Comparison of ENCODE assay signal across 8 cellular contexts in genomic region chr6:41462980-41463930, GRCh38.
A peak's percentile ranks its signal among the peaks of the same experiment; 100 is the strongest.
DNase-seq lines count a peak whose midpoint lies in the region; ATAC-seq and TF ChIP-seq lines count a peak whose summit lies in the region.

No MANE protein-coding gene starts in this region.

- CTCF ChIA-PET in OCI-LY7 (lab: Charles Lee; ENCODE audit: unreplicated experiment) = interaction anchor here (1.4 kb wide), 1 partner anchor 11 kb away, joined by 3 read pairs; no protein-coding TSS in a partner anchor

- no peaks in the 10 kb centered on the region for H4K20me1 ChIP-seq in OCI-LY7 (ENCODE audit: insufficient read depth, low read length)

- intact Hi-C loops in OCI-LY7 (cut with micrococcal nuclease; ENCODE audit: unreplicated experiment) = loop anchor here (1.0 to 5.0 kb wide), 2 partner anchors 129 to 219 kb away; no protein-coding TSS in a partner anchor

- BruUV-seq in OCI-LY7 (replicated peaks; lab: Mats Ljungman, UMichigan) = no TSS peak

- H3K79me2 ChIP-seq in OCI-LY7 (ENCODE audit: insufficient read depth, low read depth, low read length) = no peaks in the 10 kb centered on the region

- no peak overlapping the region for H3K4me3 ChIP-seq in OCI-LY7 (ENCODE audit: low read depth, low read length, poor library complexity, severe bottlenecking)

- H3K9me3 ChIP-seq in OCI-LY7 (ENCODE audit: low read length) = no peaks in the 10 kb centered on the region

- no peaks in the 10 kb centered on the region for H3K36me3 ChIP-seq in OCI-LY7 (ENCODE audit: insufficient read depth, low read length)

- no peak overlapping the region for H3K27ac ChIP-seq in OCI-LY7 (ENCODE audit: low read depth, low read length, poor library complexity, severe bottlenecking)

- no peak for DNase-seq in AG09319 (ENCODE audit: extremely low read depth, low read depth)
- DNase-seq in OCI-LY7 (ENCODE audit: low spot score) = peak; percentile 42
- DNase-seq in epidermal melanocyte (ENCODE audit: insufficient read length, low spot score) = peak; percentile 53
- peak; percentile 58 for DNase-seq in myocyte (ENCODE audit: low read depth)

- peak; percentile 65 for TF ChIP-seq CTCF in AG09319 (IDR thresholded peaks at IDR 0.05; ENCODE audit: low read depth, low read length)
- TF ChIP-seq CTCF in OCI-LY7 (conservative IDR thresholded peaks at IDR 0.05; ENCODE audit: low read length) = peak; percentile 78

- ATAC-seq in GM19043 (IDR thresholded peaks at IDR 0.05; ENCODE audit: low read depth, unreplicated experiment) (peak; percentile 51), GM21367 (IDR thresholded peaks at IDR 0.05; ENCODE audit: unreplicated experiment) (no peak), HG02970 (IDR thresholded peaks at IDR 0.05; ENCODE audit: low FRiP score, unreplicated experiment) (no peak), HG03571 (IDR thresholded peaks at IDR 0.05; ENCODE audit: unreplicated experiment) (no peak)

- H2AFZ ChIP-seq in OCI-LY7 (ENCODE audit: low read length) = no peak overlapping the region

- POLR2A ChIA-PET in OCI-LY7 (lab: Charles Lee) = no interaction called here

- no peaks in the 10 kb centered on the region for H3K4me1 ChIP-seq in OCI-LY7 (ENCODE audit: insufficient read depth, low read length, poor library complexity, severe bottlenecking)

- no peak overlapping the region for H3K4me2 ChIP-seq in OCI-LY7 (ENCODE audit: low read length)

- H3K9me2 ChIP-seq in OCI-LY7 (ENCODE audit: insufficient read depth, low read length) = no peaks in the 10 kb centered on the region
